Comparison of ENCODE assay signal across 25 cellular contexts in genomic region chr2:268323-268722, GRCh38. TPM values are rescaled to one million over a fixed set of nuclear protein-coding genes. Genes with fewer than 3 reads are reported as not detected.
DNase-seq lines count a peak whose midpoint lies in the region; ATAC-seq, FAIRE-seq and TF ChIP-seq lines count a peak whose summit lies in the region.
"Had no signal": no experiment of that assay in that cellular context is flagged by ENCODE, and none has a peak within 500 bp of the region (broad histone marks: within the 10 kb centered on the region; RNA-seq: fewer than 3 reads in every experiment).

No MANE protein-coding gene starts in this region.

- H2AFZ ChIP-seq in OCI-LY1 (ENCODE audit: low read length) (no peak overlapping the region), K562 (ENCODE audit: low read depth, low read length) (no peak overlapping the region)
- H2AFZ ChIP-seq: GM23248 had no signal

- no peak for ATAC-seq in activated T-cell treated with anti-CD3 and anti-CD28 coated beads, Interleukin-2, amount 50 U/mL, for 72 hours (replicated peaks in 1 of 2)
- ATAC-seq in K562 = peak; percentile 50
- no peak for ATAC-seq in stimulated activated memory B cell treated with anti-CD40 and anti-IgM and Interleukin-4, amounts not matched to agents 10 μg/mL and 1 μg/mL and 100 μg/mL, for 72 hours
- no peak for ATAC-seq in GM18909 (IDR thresholded peaks at IDR 0.05; ENCODE audit: poor library complexity, unreplicated experiment)
- ATAC-seq in lower lobe of right lung = no peak
- no peak for ATAC-seq in HG03432 (IDR thresholded peaks at IDR 0.05; ENCODE audit: unreplicated experiment)
- ATAC-seq: Right ventricle myocardium inferior had no signal

- BruUV-seq in K562 (replicated peaks; lab: Mats Ljungman, UMichigan) = no TSS peak

- no peaks in the 10 kb centered on the region for H3K27me3 ChIP-seq in OCI-LY1 (ENCODE audit: insufficient read depth, low read length)
- no peaks in the 10 kb centered on the region; a peak in 1 of 5 replicates for H3K27me3 ChIP-seq in K562 (ENCODE audit: control insufficient read depth in 2 of 2, insufficient read depth in 2 of 2, low read length in 2 of 2)
- H3K27me3 ChIP-seq in lower lobe of right lung (ENCODE audit: low read depth) = no peaks in the 10 kb centered on the region
- H3K27me3 ChIP-seq: SJSA1 had no signal

- DNase-seq in activated T-cell treated with anti-CD3 and anti-CD28 coated beads, Interleukin-2, amount 50 U/mL, for 72 hours = no peak
- DNase-seq in activated T-cell treated with anti-CD3 and anti-CD28 coated beads, Interleukin-2, amount 50 U/mL, for 1 hour = no peak
- DNase-seq in K562 (ENCODE audit: extremely low read depth in 1 of 4, low spot score in 3 of 4) (peak in 2 of 4 experiments; percentile 47 to 58), lower lobe of right lung (no peak)
- DNase-seq: ACHN, GM23248, H9, HFFc6, KG1, NCI-H1105 treated with DMSO at 0.1 percent for 48 hours, NCI-H2029 treated with DMSO at 0.1 percent for 48 hours, NCI-H2171, NCI-H345, NCI-H524, NCI-H774, OCI-M1 had no signal

- H3K9ac ChIP-seq in OCI-LY1 (ENCODE audit: low read length) (no peak overlapping the region), K562 (ENCODE audit: insufficient read depth in 1 of 2, low read depth in 2 of 2, low read length in 2 of 2) (no peak overlapping the region)
- H3K9ac ChIP-seq: GM23248 had no signal

- no peak for TF ChIP-seq EP300 in K562 (IDR thresholded peaks at IDR 0.05; ENCODE audit: low read length)

- H3K4me1 Mint-ChIP-seq in activated T-cell treated with anti-CD3 and anti-CD28 coated beads, Interleukin-2, amount 50 U/mL, for 72 hours (ENCODE audit: low read depth) = peaks cover 58% of the 10 kb centered on the region
- H3K4me1 Mint-ChIP-seq in stimulated activated memory B cell treated with anti-CD40 and anti-IgM and Interleukin-4, amounts not matched to agents 10 μg/mL and 1 μg/mL and 100 μg/mL, for 72 hours = peaks cover 56% of the 10 kb centered on the region

- no peak overlapping the region for H3K27ac ChIP-seq in OCI-LY1 (ENCODE audit: low read depth, low read length, poor library complexity, severe bottlenecking)
- H3K27ac ChIP-seq in K562 (ENCODE audit: extremely low read depth, low read depth, low read length) = no peak overlapping the region
- H3K27ac ChIP-seq in lower lobe of right lung = no peak overlapping the region
- H3K27ac ChIP-seq: 22Rv1, C4-2B, GM23248, SJSA1 had no signal

- TF ChIP-seq RAD21 in K562 (CRISPR knock-in tag; conservative IDR thresholded peaks at IDR 0.05 in 1 of 2, IDR thresholded peaks at IDR 0.05 in 1 of 2) = no peak

- peaks cover 58% of the 10 kb centered on the region for H3K4me1 ChIP-seq in OCI-LY1 (ENCODE audit: insufficient read depth, low read length, severe bottlenecking)
- peaks cover 11 to 27% of the 10 kb centered on the region in 2 experiments; a peak in 4 of 5 replicates for H3K4me1 ChIP-seq in K562 (replicated peaks in 1 of 2; ENCODE audit: control insufficient read depth in 2 of 2, insufficient read depth in 2 of 2, low read length in 2 of 2)
- H3K4me1 ChIP-seq in lower lobe of right lung = peaks cover 31% of the 10 kb centered on the region

- FAIRE-seq in K562 (lab: Jason Lieb, UNC) = no peak
- FAIRE-seq: D721Med had no signal

- H3K27me3 Mint-ChIP-seq in activated T-cell treated with anti-CD3 and anti-CD28 coated beads, Interleukin-2, amount 50 U/mL, for 72 hours (ENCODE audit: low read depth) = no peaks in the 10 kb centered on the region
- no peaks in the 10 kb centered on the region for H3K27me3 Mint-ChIP-seq in stimulated activated memory B cell treated with anti-CD40 and anti-IgM and Interleukin-4, amounts not matched to agents 10 μg/mL and 1 μg/mL and 100 μg/mL, for 72 hours

- H3K79me2 ChIP-seq in OCI-LY1 (ENCODE audit: insufficient read depth, low read length) (peaks cover 85% of the 10 kb centered on the region), K562 (ENCODE audit: control insufficient read depth, insufficient read depth, low read length) (peaks cover 89% of the 10 kb centered on the region)

- peak overlapping the region; percentile 85; the same call in 1 of the 2 replicates for H3K4me2 ChIP-seq in OCI-LY1 (ENCODE audit: low read length)
- H3K4me2 ChIP-seq in K562 (ENCODE audit: insufficient read depth, low read length) = no peak overlapping the region

- CTCF ChIA-PET in K562 (lab: Yijun Ruan, JAX; ENCODE audit: low intra/inter-chr PET ratio) = no interaction called here

- H3K36me3 ChIP-seq in OCI-LY1 (ENCODE audit: insufficient read depth, low read length) (peaks cover 52% of the 10 kb centered on the region; the same call in 1 of the 2 replicates), K562 (ENCODE audit: control insufficient read depth, insufficient read depth, low read length) (peaks cover 65% of the 10 kb centered on the region), lower lobe of right lung (peaks cover 20% of the 10 kb centered on the region)

- peaks cover 6 to 16% of the 10 kb centered on the region in 2 donors for H3K36me3 Mint-ChIP-seq in activated T-cell treated with anti-CD3 and anti-CD28 coated beads, Interleukin-2, amount 50 U/mL, for 72 hours (ENCODE audit: insufficient read depth in 2 of 2)
- H3K36me3 Mint-ChIP-seq in stimulated activated memory B cell treated with anti-CD40 and anti-IgM and Interleukin-4, amounts not matched to agents 10 μg/mL and 1 μg/mL and 100 μg/mL, for 72 hours = peaks cover 34% of the 10 kb centered on the region

- no peaks in the 10 kb centered on the region for H3K9me3 Mint-ChIP-seq in activated T-cell treated with anti-CD3 and anti-CD28 coated beads, Interleukin-2, amount 50 U/mL, for 72 hours
- H3K9me3 Mint-ChIP-seq in stimulated activated memory B cell treated with anti-CD40 and anti-IgM and Interleukin-4, amounts not matched to agents 10 μg/mL and 1 μg/mL and 100 μg/mL, for 72 hours = no peaks in the 10 kb centered on the region
- H3K9me3 Mint-ChIP-seq: H9, HFFc6 had no signal

- no peaks in the 10 kb centered on the region for H3K9me2 ChIP-seq in OCI-LY1 (ENCODE audit: low read depth, low read length)

- in situ Hi-C loops in K562 (cut with MboI) = no loop called here

- peak overlapping the region in 1 of 2 donors; percentile 52 for H3K4me3 Mint-ChIP-seq in activated T-cell treated with anti-CD3 and anti-CD28 coated beads, Interleukin-2, amount 50 U/mL, for 72 hours
- H3K4me3 Mint-ChIP-seq in stimulated activated memory B cell treated with anti-CD40 and anti-IgM and Interleukin-4, amounts not matched to agents 10 μg/mL and 1 μg/mL and 100 μg/mL, for 72 hours = no peak overlapping the region
- H3K4me3 Mint-ChIP-seq: H9, HFFc6 had no signal

- peak overlapping the region; percentile 20 for H3K27ac Mint-ChIP-seq in activated T-cell treated with anti-CD3 and anti-CD28 coated beads, Interleukin-2, amount 50 U/mL, for 72 hours
- H3K27ac Mint-ChIP-seq in stimulated activated memory B cell treated with anti-CD40 and anti-IgM and Interleukin-4, amounts not matched to agents 10 μg/mL and 1 μg/mL and 100 μg/mL, for 72 hours = peak overlapping the region; percentile 8
- H3K27ac Mint-ChIP-seq: HFFc6 had no signal

- POLR2A ChIA-PET in K562 (lab: Yijun Ruan, JAX) = no interaction called here

- H3K9me1 ChIP-seq in K562 (ENCODE audit: control insufficient read depth, insufficient read depth, low read length) = peaks cover 8% of the 10 kb centered on the region

- H3F3A ChIP-seq in OCI-LY1 (ENCODE audit: insufficient read depth, low read length) = no peaks in the 10 kb centered on the region

- H3K4me3 ChIP-seq in OCI-LY1 (ENCODE audit: low read depth, low read length, poor library complexity, severe bottlenecking) (no peak overlapping the region), K562 (no peak overlapping the region), lower lobe of right lung (no peak overlapping the region)
- H3K4me3 ChIP-seq: GM23248, SJSA1 had no signal

- H3K9me3 ChIP-seq in OCI-LY1 (ENCODE audit: low read length) (no peaks in the 10 kb centered on the region), K562 (replicated peaks; ENCODE audit: control insufficient read depth, insufficient read depth, low read depth, low read length) (no peaks in the 10 kb centered on the region), lower lobe of right lung (no peaks in the 10 kb centered on the region)
- H3K9me3 ChIP-seq: SJSA1 had no signal

- no peaks in the 10 kb centered on the region for H4K20me1 ChIP-seq in OCI-LY1 (ENCODE audit: insufficient read depth, low read length)
- H4K20me1 ChIP-seq in K562 (replicated peaks; ENCODE audit: control insufficient read depth, insufficient read depth, low read length) = peaks cover 41% of the 10 kb centered on the region

- no peak for TF ChIP-seq POLR2A in K562 (conservative IDR thresholded peaks at IDR 0.05)

- intact Hi-C loops in K562 (cut with micrococcal nuclease) (no loop called here), lower lobe of right lung (cut with DNase I) (no loop called here)

- TF ChIP-seq CTCF in OCI-LY1 (IDR thresholded peaks at IDR 0.05; ENCODE audit: low read length) (no peak), K562 (IDR thresholded peaks at IDR 0.05 in 2 of 3, conservative IDR thresholded peaks at IDR 0.05 in 1 of 3; ENCODE audit: insufficient read depth in 2 of 3, low read depth in 1 of 3, low read length in 3 of 3) (no peak), lower lobe of right lung (IDR thresholded peaks at IDR 0.05) (no peak)

RNA-seq across cellular contexts. Expression of gene ACP1, which starts 3.6 kb away (rescaled TPM):
- total RNA-seq in activated T-cell treated with anti-CD3 and anti-CD28 coated beads, Interleukin-2, amount 50 U/mL, for 72 hours = 100 to 1,000 TPM; 141 to 163 TPM
- total RNA-seq in K562 (2011; cell fraction: chromatin; rRNA removed; ENCODE audit: low replicate concordance) = 59.4 and 126 TPM in 2 replicates
- 43.5 and 61.5 TPM in 2 replicates for total RNA-seq in K562 (2011; cell fraction: nucleolus; rRNA removed)
- 88.2 and 151 TPM in 2 replicates for total RNA-seq in K562 (2011; cell fraction: nucleoplasm; rRNA removed)
- total RNA-seq in K562 (2014; rRNA removed) (148 and 153 TPM in 2 replicates), K562 (2014; rRNA removed; fragmentation: Illumina TruSeq; extraction: Trizol) (161 and 172 TPM in 2 replicates), K562 (2015; rRNA removed; fragmentation: Illumina TruSeq; extraction: Trizol) (136 and 148 TPM in 2 replicates), K562 (2021) (135 and 139 TPM in 2 replicates), lower lobe of right lung (68.6 TPM)
- polyA plus RNA-seq in K562 (2011; rRNA removed) (184 and 199 TPM in 2 replicates), K562 (2014; fragmentation: Illumina TruSeq; extraction: Trizol) (187 and 189 TPM in 2 replicates), K562 (2014; fragmentation: Nextera tagmentation; extraction: Ambion mirVana) (100 to 1,000 TPM; 450 to 493 TPM), K562 (2014; rRNA removed) (195 and 220 TPM in 2 replicates)
- 68.2 and 129 TPM in 2 replicates for polyA plus RNA-seq in K562 (2011; cell fraction: cytosol; rRNA removed)
- 136 and 174 TPM in 2 replicates for polyA plus RNA-seq in K562 (2011; cell fraction: nucleus; rRNA removed)
- 140 and 147 TPM in 2 replicates for polyA plus RNA-seq in K562 (2012)
- 138 and 151 TPM in 2 replicates for polyA minus RNA-seq in K562 (2011; rRNA and poly(A)+ RNA removed)
- polyA minus RNA-seq in K562 (2011; cell fraction: cytosol; rRNA and poly(A)+ RNA removed) = 77.9 and 112 TPM in 2 replicates
- 89.1 and 145 TPM in 2 replicates for polyA minus RNA-seq in K562 (2011; cell fraction: nucleus; rRNA and poly(A)+ RNA removed)

RNA-seq across cellular contexts. Expression of gene SH3YL1, which starts 4.5 kb away (rescaled TPM):
- total RNA-seq in activated T-cell treated with anti-CD3 and anti-CD28 coated beads, Interleukin-2, amount 50 U/mL, for 72 hours = 10 to 100 TPM; 31.6 to 37.8 TPM
- total RNA-seq in K562 (2011; cell fraction: chromatin; rRNA removed; ENCODE audit: low replicate concordance) = 13.0 and 30.3 TPM in 2 replicates
- total RNA-seq in K562 (2011; cell fraction: nucleolus; rRNA removed) = 8.9 and 9.3 TPM in 2 replicates
- 15.4 and 22.9 TPM in 2 replicates for total RNA-seq in K562 (2011; cell fraction: nucleoplasm; rRNA removed)
- total RNA-seq in K562 (2014; rRNA removed) = 4.0 and 5.5 TPM in 2 replicates
- total RNA-seq in K562 (2014; rRNA removed; fragmentation: Illumina TruSeq; extraction: Trizol) = 5.1 and 5.3 TPM in 2 replicates
- total RNA-seq in K562 (2015; rRNA removed; fragmentation: Illumina TruSeq; extraction: Trizol) = 3.6 and 5.0 TPM in 2 replicates
- 4.0 and 5.5 TPM in 2 replicates for total RNA-seq in K562 (2021)
- 7.8 and 8.6 TPM in 2 replicates for polyA plus RNA-seq in K562 (2011; rRNA removed)
- polyA plus RNA-seq in K562 (2011; cell fraction: cytosol; rRNA removed) = 2.9 and 4.2 TPM in 2 replicates
- polyA plus RNA-seq in K562 (2011; cell fraction: nucleus; rRNA removed) = 20.2 and 23.5 TPM in 2 replicates
- 4.7 and 7.8 TPM in 2 replicates for polyA plus RNA-seq in K562 (2012)
- 4.6 and 4.7 TPM in 2 replicates for polyA plus RNA-seq in K562 (2014; fragmentation: Illumina TruSeq; extraction: Trizol)
- polyA plus RNA-seq in K562 (2014; fragmentation: Nextera tagmentation; extraction: Ambion mirVana) = 1 to 10 TPM; 3.9 to 5.0 TPM
- 7.0 and 7.5 TPM in 2 replicates for polyA plus RNA-seq in K562 (2014; rRNA removed)
- polyA minus RNA-seq in K562 (2011; rRNA and poly(A)+ RNA removed) = 9.5 and 11.5 TPM in 2 replicates
- polyA minus RNA-seq in K562 (2011; cell fraction: cytosol; rRNA and poly(A)+ RNA removed) = 1.6 and 3.5 TPM in 2 replicates
- polyA minus RNA-seq in K562 (2011; cell fraction: nucleus; rRNA and poly(A)+ RNA removed) = 11.7 and 25.8 TPM in 2 replicates
- total RNA-seq in lower lobe of right lung = 42.2 TPM

RNA-seq across cellular contexts. Expression of gene ALKAL2, which starts 19.6 kb away (rescaled TPM):
- under 1 TPM; 0.36 to 0.60 TPM for total RNA-seq in activated T-cell treated with anti-CD3 and anti-CD28 coated beads, Interleukin-2, amount 50 U/mL, for 72 hours
- not detected in 2 replicates for total RNA-seq in K562 (2011; cell fraction: chromatin; rRNA removed; ENCODE audit: low replicate concordance)
- not detected in 2 replicates for total RNA-seq in K562 (2011; cell fraction: nucleolus; rRNA removed)
- not detected in 2 replicates for total RNA-seq in K562 (2011; cell fraction: nucleoplasm; rRNA removed)
- total RNA-seq in K562 (2014; rRNA removed) = not detected in 2 replicates
- not detected in 2 replicates for total RNA-seq in K562 (2014; rRNA removed; fragmentation: Illumina TruSeq; extraction: Trizol)
- total RNA-seq in K562 (2015; rRNA removed; fragmentation: Illumina TruSeq; extraction: Trizol) = not detected in 2 replicates
- total RNA-seq in K562 (2021) = not detected in 2 replicates
- not detected in 2 replicates for polyA plus RNA-seq in K562 (2011; rRNA removed)
- polyA plus RNA-seq in K562 (2011; cell fraction: cytosol; rRNA removed) = not detected in 2 replicates
- polyA plus RNA-seq in K562 (2011; cell fraction: nucleus; rRNA removed) = not detected in 2 replicates
- not detected in 2 replicates for polyA plus RNA-seq in K562 (2012)
- not detected in 2 replicates for polyA plus RNA-seq in K562 (2014; fragmentation: Illumina TruSeq; extraction: Trizol)
- polyA plus RNA-seq in K562 (2014; fragmentation: Nextera tagmentation; extraction: Ambion mirVana) = not detected
- not detected in 2 replicates for polyA plus RNA-seq in K562 (2014; rRNA removed)
- not detected in 2 replicates for polyA minus RNA-seq in K562 (2011; rRNA and poly(A)+ RNA removed)
- polyA minus RNA-seq in K562 (2011; cell fraction: cytosol; rRNA and poly(A)+ RNA removed) = not detected in 2 replicates
- 0.22 TPM in 1 of 2 replicates, not detected in the other for polyA minus RNA-seq in K562 (2011; cell fraction: nucleus; rRNA and poly(A)+ RNA removed)
- 6.7 TPM for total RNA-seq in lower lobe of right lung
- total RNA-seq: GM23248, HFFc6, SJSA1 had no signal
- polyA plus RNA-seq: GM23248 had no signal
